In genomic region chr17:46194393-46195216, GRCh38 we compare ENCODE assay signal across 8 cellular contexts. TPM values are rescaled to one million over a fixed set of nuclear protein-coding genes. Genes with fewer than 3 reads are reported as not detected.
A peak's percentile ranks its signal among the peaks of the same experiment; 100 is the strongest.
DNase-seq lines count a peak whose midpoint lies in the region; ATAC-seq and TF ChIP-seq lines count a peak whose summit lies in the region.

No MANE protein-coding gene starts in this region.

- H3K9me3 ChIP-seq in thoracic aorta: no peaks in the 10 kb centered on the region

- peaks cover 1% of the 10 kb centered on the region for H3K36me3 Mint-ChIP-seq in chondrocyte (ENCODE audit: low read depth)

- H3K27me3 Mint-ChIP-seq in chondrocyte (ENCODE audit: low read depth): no peaks in the 10 kb centered on the region

- DNase-seq in DMS79 treated with DMSO at 0.1 percent for 48 hours (lab: John Stamatoyannopoulos, UW): peak; percentile 19
- no peak for DNase-seq in DMS79 (lab: John Stamatoyannopoulos, UW)
- peak; percentile 71 to 75 for DNase-seq in Kasumi-1 (lab: John Stamatoyannopoulos, UW)
- DNase-seq in T-helper 1 cell: peak in 4 of 5 donors; percentile 56 to 93 (median 68)
- DNase-seq in chondrocyte (ENCODE audit: low spot score): no peak
- peak; percentile 23 for DNase-seq in midbrain (lab: John Stamatoyannopoulos, UW)
- no peak for DNase-seq in thoracic aorta (ENCODE audit: low spot score)
- no peak for DNase-seq in mucosa of gallbladder (ENCODE audit: low spot score)

- peak overlapping the region; percentile 93 for H3K4me3 ChIP-seq in thoracic aorta

- peak overlapping the region; percentile 90 for H3K27ac Mint-ChIP-seq in chondrocyte (ENCODE audit: unreplicated experiment)

- H3K27me3 ChIP-seq in thoracic aorta (replicated peaks; ENCODE audit: insufficient read depth): no peaks in the 10 kb centered on the region

- peaks cover 54% of the 10 kb centered on the region for H3K4me1 Mint-ChIP-seq in chondrocyte (ENCODE audit: low read depth)

- H3K4me3 Mint-ChIP-seq in chondrocyte (ENCODE audit: unreplicated experiment): peak overlapping the region; percentile 75

- H3K9me3 Mint-ChIP-seq in chondrocyte (ENCODE audit: low read depth): no peaks in the 10 kb centered on the region

- peak overlapping the region; percentile 93 to 97 for H3K27ac ChIP-seq in thoracic aorta

- TF ChIP-seq CTCF in chondrocyte (IDR thresholded peaks at IDR 0.05) (peak; percentile 84), thoracic aorta (IDR thresholded peaks at IDR 0.05) (peak; percentile 17)

- H3K36me3 ChIP-seq in thoracic aorta: no peaks in the 10 kb centered on the region

- H3K4me1 ChIP-seq in thoracic aorta (ENCODE audit: control insufficient read depth in 1 of 2, low read depth in 2 of 2): peaks cover 28 to 51% of the 10 kb centered on the region in 2 donors

- ATAC-seq in thoracic aorta (ENCODE audit: insufficient number of reproducible peaks, low FRiP score, low read depth): no peak

RNA-seq across cellular contexts. Expression of gene KANSL1, which starts 1.4 kb away (rescaled TPM):
- total RNA-seq in chondrocyte: 61.4 to 75.8 TPM (median 68.8 TPM) in 3 replicates
- 100 to 1,000 TPM in 1 of 2 donors, 10 to 100 TPM in 1; 86.5 to 102 TPM for total RNA-seq in thoracic aorta
- total RNA-seq in mucosa of gallbladder: 88.1 TPM

Comparison
In these comparisons a context has a peak if more than half of its experiments do, and no peak if none do; other contexts are left out.
1. DNase-seq: peak in DMS79 treated with DMSO at 0.1 percent for 48 hours (single experiment), Kasumi-1 (2 of 2), T-helper 1 cell (4 of 5) and midbrain (single experiment); none in DMS79 (single experiment), chondrocyte (single experiment), thoracic aorta (single experiment) and mucosa of gallbladder (single experiment).